9 cellular contexts compared by ENCODE assay signal in genomic region chr3:69385033-69385722, GRCh38. TPM values are rescaled to one million over a fixed set of nuclear protein-coding genes. Genes with fewer than 3 reads are reported as not detected.
A peak's percentile ranks its signal among the peaks of the same experiment; 100 is the strongest.
DNase-seq lines count a peak whose midpoint lies in the region; ATAC-seq, FAIRE-seq and TF ChIP-seq lines count a peak whose summit lies in the region.
"Had no signal": no experiment of that assay in that cellular context is flagged by ENCODE, and none has a peak within 500 bp of the region (broad histone marks: within the 10 kb centered on the region; RNA-seq: fewer than 3 reads in every experiment).

No MANE protein-coding gene starts in this region.

- peak overlapping the region; percentile 52 for H3K4me3 ChIP-seq in bronchial epithelial cell (ENCODE audit: low read depth, low read length)
- peak overlapping the region; percentile 57 for H3K4me3 ChIP-seq in lung
- H3K4me3 ChIP-seq in thymus (ENCODE audit: low read length) = peak overlapping the region; percentile 83
- H3K4me3 ChIP-seq in Karpas-422 (ENCODE audit: low read length) = no peak overlapping the region

- no peak for DNase-seq in activated CD4-positive, alpha-beta T cell treated with anti-CD3 and anti-CD28 coated beads, Interleukin-2, amount 10 ng/mL, durations not matched to agents 24 days and 14 days
- no peak for DNase-seq in activated CD4-positive, alpha-beta T cell treated with anti-CD3 and anti-CD28 coated beads, Interleukin-2, amount 50 U/mL, for 48 hours
- DNase-seq in bronchial epithelial cell (ENCODE audit: low read depth) = no peak
- DNase-seq in lung (ENCODE audit: low spot score) = no peak
- no peak for DNase-seq in NCI-H526 (lab: John Stamatoyannopoulos, UW)
- DNase-seq in Karpas-422 = no peak
- DNase-seq in NCI-H748 (lab: John Stamatoyannopoulos, UW; ENCODE audit: unreplicated experiment) = no peak

- WGBS in lung, 2 donors = 11 to 16% methylated on average over 11 of the region's 11 CpGs
- WGBS in thymus = 5% methylated on average over 11 of the region's 11 CpGs

- FAIRE-seq in bronchial epithelial cell (lab: Jason Lieb, UNC) = no peak

- intact Hi-C loops in activated CD4-positive, alpha-beta T cell treated with anti-CD3 and anti-CD28 coated beads, Interleukin-2, amount 10 ng/mL, durations not matched to agents 24 days and 14 days (cut with micrococcal nuclease) = loop anchor here (5.0 kb wide), 1 partner anchor 52 kb away; no protein-coding TSS in a partner anchor

- no peaks in the 10 kb centered on the region for H3K79me2 ChIP-seq in Karpas-422 (ENCODE audit: low read length)

- peaks cover 73% of the 10 kb centered on the region for H3K27me3 Mint-ChIP-seq in activated CD4-positive, alpha-beta T cell treated with anti-CD3 and anti-CD28 coated beads, Interleukin-2, amount 10 ng/mL, durations not matched to agents 24 days and 14 days

- peak overlapping the region; percentile 81 for H3K4me3 Mint-ChIP-seq in activated CD4-positive, alpha-beta T cell treated with anti-CD3 and anti-CD28 coated beads, Interleukin-2, amount 10 ng/mL, durations not matched to agents 24 days and 14 days

- H3K4me1 Mint-ChIP-seq in activated CD4-positive, alpha-beta T cell treated with anti-CD3 and anti-CD28 coated beads, Interleukin-2, amount 10 ng/mL, durations not matched to agents 24 days and 14 days = peaks cover 17% of the 10 kb centered on the region
- H3K4me1 Mint-ChIP-seq: memory B cell had no signal

- H3K27me3 ChIP-seq in bronchial epithelial cell (ENCODE audit: control insufficient read depth, insufficient read depth, low read length) = no peaks in the 10 kb centered on the region
- H3K27me3 ChIP-seq in lung (ENCODE audit: control insufficient read depth, insufficient read depth) = no peaks in the 10 kb centered on the region
- no peaks in the 10 kb centered on the region for H3K27me3 ChIP-seq in thymus (ENCODE audit: control insufficient read depth, insufficient read depth)
- H3K27me3 ChIP-seq in Karpas-422 (ENCODE audit: low read length) = no peaks in the 10 kb centered on the region

- H3K9me2 ChIP-seq in Karpas-422 (replicated peaks; ENCODE audit: insufficient read depth, low read length) = no peaks in the 10 kb centered on the region

- no peak overlapping the region for H3K27ac Mint-ChIP-seq in activated CD4-positive, alpha-beta T cell treated with anti-CD3 and anti-CD28 coated beads, Interleukin-2, amount 10 ng/mL, durations not matched to agents 24 days and 14 days
- H3K27ac Mint-ChIP-seq: memory B cell had no signal

- H3K9ac ChIP-seq in Karpas-422 (ENCODE audit: low read length) = no peak overlapping the region

- H3K4me1 ChIP-seq in lung (ENCODE audit: control insufficient read depth in 2 of 2, insufficient read depth in 2 of 2, low read length in 2 of 2) (peaks cover 0 to 4% of the 10 kb centered on the region in 2 donors), thymus (ENCODE audit: control insufficient read depth, insufficient read depth, low read length) (peaks cover 15% of the 10 kb centered on the region), Karpas-422 (ENCODE audit: low read length) (no peaks in the 10 kb centered on the region)

- H2AFZ ChIP-seq in Karpas-422 (ENCODE audit: low read length) = no peak overlapping the region

- no peaks in the 10 kb centered on the region for H3K36me3 ChIP-seq in bronchial epithelial cell (ENCODE audit: control insufficient read depth, insufficient read depth, low read length)
- no peaks in the 10 kb centered on the region for H3K36me3 ChIP-seq in lung (ENCODE audit: control insufficient read depth in 2 of 2, insufficient read depth in 2 of 2, low read length in 2 of 2)
- no peaks in the 10 kb centered on the region for H3K36me3 ChIP-seq in thymus (ENCODE audit: control insufficient read depth, insufficient read depth)
- H3K36me3 ChIP-seq in Karpas-422 (ENCODE audit: insufficient read depth, low read length) = no peaks in the 10 kb centered on the region

- H3K4me2 ChIP-seq in Karpas-422 (ENCODE audit: low read depth, low read length, poor library complexity, severe bottlenecking) = no peak overlapping the region

- ATAC-seq in lung (ENCODE audit: insufficient read depth, low FRiP score) = no peak

- no peaks in the 10 kb centered on the region for H4K20me1 ChIP-seq in Karpas-422 (ENCODE audit: insufficient read depth, low read depth, low read length)

- H3K9me3 ChIP-seq in lung (ENCODE audit: control insufficient read depth in 2 of 2, insufficient read depth in 1 of 2, low read length in 1 of 2) = no peaks in the 10 kb centered on the region
- H3K9me3 ChIP-seq in thymus (ENCODE audit: control insufficient read depth) = no peaks in the 10 kb centered on the region
- no peaks in the 10 kb centered on the region for H3K9me3 ChIP-seq in Karpas-422 (ENCODE audit: low read length)

- peak overlapping the region in 1 of 2 donors; percentile 74 for H3K27ac ChIP-seq in lung (ENCODE audit: low read depth in 1 of 2, low read length in 1 of 2)
- peak overlapping the region; percentile 2 for H3K27ac ChIP-seq in thymus (ENCODE audit: low read depth)
- no peak overlapping the region for H3K27ac ChIP-seq in Karpas-422 (ENCODE audit: low read length)

- no peaks in the 10 kb centered on the region for H3K36me3 Mint-ChIP-seq in activated CD4-positive, alpha-beta T cell treated with anti-CD3 and anti-CD28 coated beads, Interleukin-2, amount 10 ng/mL, durations not matched to agents 24 days and 14 days (ENCODE audit: low read depth)
- H3K36me3 Mint-ChIP-seq: memory B cell had no signal

- TF ChIP-seq CTCF in bronchial epithelial cell (IDR thresholded peaks at IDR 0.05; ENCODE audit: insufficient read depth, low read length, severe bottlenecking) = no peak
- no peak for TF ChIP-seq CTCF in lung (IDR thresholded peaks at IDR 0.05; ENCODE audit: control extremely low read depth, extremely low read depth)

- H3K9me3 Mint-ChIP-seq in activated CD4-positive, alpha-beta T cell treated with anti-CD3 and anti-CD28 coated beads, Interleukin-2, amount 10 ng/mL, durations not matched to agents 24 days and 14 days = no peaks in the 10 kb centered on the region
- H3K9me3 Mint-ChIP-seq: memory B cell had no signal

RNA-seq across cellular contexts. Expression of gene FRMD4B, which starts 0.7 kb away (rescaled TPM):
- total RNA-seq in activated CD4-positive, alpha-beta T cell treated with anti-CD3 and anti-CD28 coated beads, Interleukin-2, amount 10 ng/mL, durations not matched to agents 24 days and 14 days = 59.1 and 60.9 TPM in 2 replicates
- 31.3 and 61.3 TPM in 2 replicates for total RNA-seq in bronchial epithelial cell
- 10 to 100 TPM; 59.4 to 96.4 TPM for total RNA-seq in lung
- 10 to 100 TPM; 16.6 to 18.5 TPM for polyA plus RNA-seq in lung
- 12.8 TPM for polyA plus RNA-seq in thymus
- not detected in 2 replicates for total RNA-seq in Karpas-422 (2014; rRNA removed; shearing (Covaris generic); ENCODE audit: low replicate concordance)

Comparison
In these comparisons a context has a peak if more than half of its experiments do, and no peak if none do; other contexts are left out.
1. RNA of gene FRMD4B, which starts 0.7 kb away (total RNA-seq): 59.4 to 96.4 TPM in lung, 59.1 to 60.9 TPM in activated CD4-positive, alpha-beta T cell treated with anti-CD3 and anti-CD28 coated beads, Interleukin-2, amount 10 ng/mL, durations not matched to agents 24 days and 14 days and 31.3 to 61.3 TPM in bronchial epithelial cell; not detected in Karpas-422; every median in the first group is over 10 times any median in the second.